In the genomic region with DNA sequence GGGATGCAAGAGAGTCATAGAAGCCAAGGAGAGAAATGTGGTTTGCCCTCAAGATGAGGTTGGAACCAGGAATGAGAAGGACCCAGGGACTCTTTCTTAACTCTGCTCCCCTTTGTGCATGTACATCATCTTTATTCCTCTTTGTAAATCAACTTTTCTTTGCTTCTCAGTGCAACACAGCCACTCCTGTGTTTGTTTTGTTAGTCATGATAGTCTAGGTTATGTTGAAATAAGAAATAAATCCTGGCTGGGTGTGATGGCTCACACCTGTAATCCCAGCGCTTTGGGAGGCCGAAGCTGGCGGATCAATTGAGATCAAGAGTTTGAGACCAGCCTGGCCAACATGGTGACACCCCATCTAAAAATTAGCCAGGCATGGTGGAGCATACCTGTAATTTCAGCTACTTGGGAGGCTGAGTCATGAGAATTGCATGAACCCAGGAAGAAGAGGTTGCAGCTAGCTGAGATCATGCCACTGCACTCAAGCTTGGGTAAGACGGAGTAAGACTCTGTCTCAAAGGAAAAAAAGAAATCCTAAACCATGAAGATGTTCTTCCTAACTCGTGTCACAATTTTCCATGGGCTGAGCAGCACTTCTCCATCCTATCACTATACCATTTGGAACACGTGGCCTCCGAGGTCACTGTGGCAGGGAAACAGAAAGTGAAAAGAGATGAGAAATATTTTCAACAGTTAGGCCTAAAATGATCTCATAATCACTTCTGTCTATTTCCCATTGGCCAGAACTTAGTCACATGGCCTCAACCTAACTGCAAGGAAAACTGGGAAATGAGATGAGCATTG, we compare ENCODE assay signal across 9 cellular contexts.
DNase-seq lines count a peak whose midpoint lies in the region; FAIRE-seq and TF ChIP-seq lines count a peak whose summit lies in the region.
"Had no signal": no experiment of that assay in that cellular context is flagged by ENCODE, and none has a peak within 500 bp of the region (broad histone marks: within the 10 kb centered on the region; RNA-seq: fewer than 3 reads in every experiment).

No MANE protein-coding gene starts in this region.

- H3K9me3 ChIP-seq in keratinocyte (ENCODE audit: control insufficient read depth, low read depth, low read length) (peaks cover 3% of the 10 kb centered on the region), vagina (no peaks in the 10 kb centered on the region)

- peak overlapping the region; percentile 62 for H2AFZ ChIP-seq in keratinocyte (ENCODE audit: control insufficient read depth, low read length)

- no peak overlapping the region for H3K4me3 ChIP-seq in astrocyte of the spinal cord (ENCODE audit: low read depth, low read length)
- peak overlapping the region in 1 of 3 experiments; percentile 5 for H3K4me3 ChIP-seq in keratinocyte (ENCODE audit: control insufficient read depth in 2 of 3, extremely low read depth in 1 of 3, insufficient read depth in 2 of 3, low read depth in 1 of 3, low read length in 3 of 3)
- no peak overlapping the region for H3K4me3 ChIP-seq in vagina

- H3K79me2 ChIP-seq in keratinocyte (ENCODE audit: control insufficient read depth, insufficient read depth, low read length): no peaks in the 10 kb centered on the region

- peak overlapping the region; percentile 64 for H3K4me2 ChIP-seq in keratinocyte (ENCODE audit: control insufficient read depth, extremely low read depth, insufficient read depth, low read depth, low read length)

- no peaks in the 10 kb centered on the region for H4K20me1 ChIP-seq in keratinocyte (ENCODE audit: control insufficient read depth, extremely low read depth, insufficient read depth, low read length)

- dilution Hi-C loops in keratinocyte (cut with MboI; ENCODE audit: extremely low pct_ligation_motif_present, low sequenced_read_pairs): no loop called here

- H3K27me3 ChIP-seq in keratinocyte (ENCODE audit: control insufficient read depth, extremely low read depth, insufficient read depth, low read length): no peaks in the 10 kb centered on the region
- H3K27me3 ChIP-seq in vagina: no peaks in the 10 kb centered on the region

- H3K4me1 ChIP-seq in keratinocyte (ENCODE audit: control insufficient read depth, extremely low read depth, insufficient read depth, low read length) (peaks cover 37% of the 10 kb centered on the region), vagina (peaks cover 28% of the 10 kb centered on the region)

- intact Hi-C loops in vagina (cut with DNase I): no loop called here

- peak; percentile 32 for FAIRE-seq in keratinocyte (lab: Jason Lieb, UNC)

- no peak for TF ChIP-seq POLR2A in vagina (IDR thresholded peaks at IDR 0.05)

- H3K9me1 ChIP-seq in keratinocyte (ENCODE audit: control insufficient read depth, extremely low read depth, insufficient read depth, low read length): no peaks in the 10 kb centered on the region

- in situ Hi-C loops in astrocyte of the spinal cord (cut with HindIII; ENCODE audit: low sequenced_read_pairs): no loop called here

- TF ChIP-seq CTCF in astrocyte of the spinal cord (IDR thresholded peaks at IDR 0.05; ENCODE audit: low read depth, low read length) (no peak), keratinocyte (optimal IDR thresholded peaks at IDR 0.05 in 1 of 3, IDR thresholded peaks at IDR 0.05 in 1 of 3, conservative IDR thresholded peaks at IDR 0.05 in 1 of 3; ENCODE audit: extremely low read depth in 1 of 3, insufficient read depth in 2 of 3, low read length in 3 of 3) (no peak), vagina (IDR thresholded peaks at IDR 0.05) (no peak)

- H3K27ac ChIP-seq in keratinocyte (ENCODE audit: control insufficient read depth, insufficient read depth, low read length) (peak overlapping the region; percentile 98), vagina (peak overlapping the region; percentile 32)

- peak; percentile 87 for DNase-seq in HS-5 (ENCODE audit: low read depth)
- DNase-seq in astrocyte of the spinal cord (ENCODE audit: low read depth, low spot score): peak; percentile 89
- DNase-seq in keratinocyte (ENCODE audit: low read depth, low spot score): peak; percentile 75
- DNase-seq in vagina (ENCODE audit: extremely low spot score in 2 of 2): no peak
- DNase-seq in NCI-H1417 treated with DMSO at 0.1 percent for 48 hours (lab: John Stamatoyannopoulos, UW): no peak
- DNase-seq in NCI-H774 (lab: John Stamatoyannopoulos, UW): no peak
- no peak for DNase-seq in NCI-H146 (lab: John Stamatoyannopoulos, UW)
- DNase-seq: activated CD4-positive, CD25-positive, alpha-beta regulatory T cell treated with anti-CD3 and anti-CD28 coated beads, Interleukin-2, amount 50 U/mL, for 72 hours; activated naive CD8-positive, alpha-beta T cell treated with anti-CD3 and anti-CD28 coated beads, Interleukin-2, amount 10 ng/mL, durations not matched to agents 7 days and 5 days had no signal

- peak overlapping the region; percentile 67 for H3K9ac ChIP-seq in keratinocyte (ENCODE audit: control insufficient read depth, extremely low read depth, insufficient read depth, low read length)

- H3K36me3 ChIP-seq in keratinocyte (ENCODE audit: control insufficient read depth in 2 of 2, extremely low read depth in 1 of 2, insufficient read depth in 2 of 2, low read length in 2 of 2) (peaks cover 0 to 3% of the 10 kb centered on the region in 2 experiments), vagina (no peaks in the 10 kb centered on the region)

Comparison
In these comparisons a context has a peak if more than half of its experiments do, and no peak if none do; other contexts are left out.
1. DNase-seq: peak in HS-5 (single experiment), astrocyte of the spinal cord (single experiment) and keratinocyte (single experiment); none in vagina (0 of 2), NCI-H1417 treated with DMSO at 0.1 percent for 48 hours (single experiment), NCI-H774 (single experiment) and NCI-H146 (single experiment).